1 cellular context compared by ENCODE assay signal in genomic region chr9:113854310-113854709, GRCh38.
TF ChIP-seq lines count a peak whose summit lies in the region.

No MANE protein-coding gene starts in this region.

TF ChIP-seq in H1, 55 proteins besides CTCF, POLR2A, EP300 and RAD21 (continued from another document):
- TF ChIP-seq EGR1 (IDR thresholded peaks at IDR 0.05; ENCODE audit: borderline replicate concordance, low read depth, low read length), result no peak
- no peak for TF ChIP-seq KDM4A (IDR thresholded peaks at IDR 0.05; ENCODE audit: low read depth, low read length, severe bottlenecking)
- no peak for TF ChIP-seq RNF2 (IDR thresholded peaks at IDR 0.05; ENCODE audit: borderline replicate concordance, low read depth, low read length, missing control alignments, poor library complexity, severe bottlenecking)
- TF ChIP-seq CHD1 (IDR thresholded peaks at IDR 0.05; ENCODE audit: low read depth, low read length), result no peak
- TF ChIP-seq BACH1 (IDR thresholded peaks at IDR 0.05; ENCODE audit: low read length), result no peak
- no peak for TF ChIP-seq NRF1 (IDR thresholded peaks at IDR 0.05; ENCODE audit: low read depth, low read length)
- no peak for TF ChIP-seq TAF1 (IDR thresholded peaks at IDR 0.05; ENCODE audit: low read depth, low read length)
- no peak for TF ChIP-seq SUZ12 (IDR thresholded peaks at IDR 0.05; ENCODE audit: low read length)
- TF ChIP-seq TCF12 (IDR thresholded peaks at IDR 0.05; ENCODE audit: low read depth, low read length), result no peak
- TF ChIP-seq CEBPB (IDR thresholded peaks at IDR 0.05; ENCODE audit: low read depth, low read length), result no peak
